ENCODE assay signal across 19 cellular contexts in genomic region chr17:79952915-79953314, GRCh38.
DNase-seq lines count a peak whose midpoint lies in the region; ATAC-seq and TF ChIP-seq lines count a peak whose summit lies in the region.
"Had no signal": no experiment of that assay in that cellular context is flagged by ENCODE, and none has a peak within 500 bp of the region (broad histone marks: within the 10 kb centered on the region; RNA-seq: fewer than 3 reads in every experiment).

No MANE protein-coding gene starts in this region.

- intact Hi-C loops in adrenal gland (cut with DNase I) (no loop called here), right lobe of liver (cut with DNase I) (no loop called here), sciatic nerve (cut with DNase I) (no loop called here)

- TF ChIP-seq EP300 in SK-N-SH (IDR thresholded peaks at IDR 0.05; ENCODE audit: borderline replicate concordance in 1 of 2, low read depth in 1 of 2, low read length in 1 of 2) = no peak

- ATAC-seq in SK-N-SH treated with all-trans-retinoic acid at 6 μM for 48 hours (no peak), right lobe of liver (no peak), sciatic nerve (no peak), GM19351 (IDR thresholded peaks at IDR 0.05; ENCODE audit: unreplicated experiment) (no peak), GM21528 (IDR thresholded peaks at IDR 0.05; ENCODE audit: low FRiP score, unreplicated experiment) (no peak)
- ATAC-seq: activated naive CD8-positive, alpha-beta T cell treated with anti-CD3 and anti-CD28 coated beads, Interleukin-2, amount 50 U/mL, for 24 hours; activated T-helper 17 cell treated with anti-CD3 and anti-CD28 coated beads, Interleukin-2, amount 50 U/mL, for 72 hours; naive thymus-derived CD8-positive, alpha-beta T cell had no signal

- 90% methylated on average over 7 of the region's 7 CpGs for WGBS in SK-N-SH (ENCODE audit: low lambda C conversion rate)
- WGBS in adrenal gland, 4 donors = 38 to 50% (median 43%) methylated on average over 7 of the region's 7 CpGs
- 76% methylated on average over 5 of the region's 7 CpGs for WGBS in right lobe of liver (ENCODE audit: insufficient coverage, low coverage, low lambda C conversion rate, missing lambda C conversion rate)

- POLR2A ChIA-PET in SK-N-SH (lab: Yijun Ruan, JAX) (no interaction called here), GM10248 (lab: Yijun Ruan, JAX) (no interaction called here)

- CTCF ChIA-PET in SK-N-SH (lab: Yijun Ruan, JAX) (interaction anchor here (1.5 kb wide), 1 partner anchor 145 kb away, joined by 3 read pairs; no protein-coding TSS in a partner anchor), GM10248 (lab: Yijun Ruan, JAX) (interaction anchor here (1.7 kb wide), 1 partner anchor 17 kb away, joined by 6 read pairs; no protein-coding TSS in a partner anchor)

- no peak for TF ChIP-seq RAD21 in SK-N-SH (IDR thresholded peaks at IDR 0.05; ENCODE audit: low read length)

- H3K9me2 ChIP-seq in SK-N-SH = no peaks in the 10 kb centered on the region

- peaks cover 17% of the 10 kb centered on the region for H4K20me1 ChIP-seq in SK-N-SH (ENCODE audit: insufficient read depth)

- no peak overlapping the region for H2AFZ ChIP-seq in SK-N-SH (ENCODE audit: low read depth)

- H3K79me2 ChIP-seq in SK-N-SH (ENCODE audit: insufficient read depth) = no peaks in the 10 kb centered on the region; the same call in 1 of the 2 replicates

- H3K27ac ChIP-seq in SK-N-SH (ENCODE audit: low read depth in 2 of 2, low read length in 1 of 2) = no peak overlapping the region
- no peak overlapping the region for H3K27ac ChIP-seq in adrenal gland
- no peak overlapping the region for H3K27ac ChIP-seq in right lobe of liver
- H3K27ac ChIP-seq: C4-2B, upper lobe of left lung had no signal

- no peak overlapping the region for H3K9ac ChIP-seq in SK-N-SH

- peak; percentile 21 for DNase-seq in SK-N-SH
- peak in 4 of 7 donors; percentile 20 to 52 (median 34) for DNase-seq in adrenal gland
- peak in 2 of 3 donors; percentile 5 to 10 for DNase-seq in right lobe of liver
- DNase-seq in sciatic nerve (ENCODE audit: low spot score) = peak; percentile 32
- DNase-seq in GM10248 (ENCODE audit: extremely low spot score) = no peak
- DNase-seq: 8988T; activated CD4-positive, alpha-beta T cell treated with anti-CD3 and anti-CD28 coated beads for 4 hours; activated naive CD8-positive, alpha-beta T cell treated with anti-CD3 and anti-CD28 coated beads, Interleukin-2, amount 50 U/mL, for 24 hours; DMS 273 treated with DMSO at 0.1 percent for 48 hours; naive thymus-derived CD8-positive, alpha-beta T cell; NCI-H1105 treated with DMSO at 0.1 percent for 48 hours; NCI-H524; RPMI8226 had no signal

- H3K27me3 ChIP-seq in SK-N-SH (ENCODE audit: insufficient read depth) (no peaks in the 10 kb centered on the region), adrenal gland (no peaks in the 10 kb centered on the region), right lobe of liver (no peaks in the 10 kb centered on the region)
- H3K27me3 ChIP-seq: upper lobe of left lung had no signal

- H3K4me2 ChIP-seq in SK-N-SH = no peak overlapping the region

- H3K36me3 ChIP-seq in SK-N-SH (replicated peaks in 1 of 2; ENCODE audit: control insufficient read depth in 1 of 2, insufficient read depth in 2 of 2, low read length in 1 of 2) (peaks cover 0 to 31% of the 10 kb centered on the region in 2 experiments), adrenal gland (replicated peaks in 1 of 2) (peaks cover 0 to 18% of the 10 kb centered on the region in 2 donors), right lobe of liver (peaks cover 0 to 9% (median 0%) of the 10 kb centered on the region in 4 donors)

- TF ChIP-seq CTCF in SK-N-SH (IDR thresholded peaks at IDR 0.05) (no peak), adrenal gland (IDR thresholded peaks at IDR 0.05) (no peak), right lobe of liver (IDR thresholded peaks at IDR 0.05) (no peak), GM10248 (IDR thresholded peaks at IDR 0.05; ENCODE audit: control extremely low read depth, extremely low read depth, low read depth, missing control alignments) (no peak)

- H3K4me3 ChIP-seq in SK-N-SH (ENCODE audit: low read depth in 2 of 2, low read length in 1 of 2) = no peak overlapping the region
- no peak overlapping the region for H3K4me3 ChIP-seq in adrenal gland
- no peak overlapping the region for H3K4me3 ChIP-seq in right lobe of liver

- H3F3A ChIP-seq in SK-N-SH (replicated peaks; ENCODE audit: insufficient read depth) = no peaks in the 10 kb centered on the region

- H3K4me1 ChIP-seq in SK-N-SH (ENCODE audit: control insufficient read depth in 1 of 2, insufficient read depth in 2 of 2, low read depth in 1 of 2, low read length in 1 of 2) (peaks cover 3% of the 10 kb centered on the region in 2 experiments; a peak in 2 of 4 replicates), adrenal gland (replicated peaks in 1 of 2) (peaks cover 8 to 17% of the 10 kb centered on the region in 2 donors), right lobe of liver (no peaks in the 10 kb centered on the region)

- TF ChIP-seq POLR2A in adrenal gland (IDR thresholded peaks at IDR 0.05) (no peak), right lobe of liver (IDR thresholded peaks at IDR 0.05) (no peak)

- H3K9me3 ChIP-seq in SK-N-SH = no peaks in the 10 kb centered on the region
- no peaks in the 10 kb centered on the region for H3K9me3 ChIP-seq in adrenal gland (replicated peaks in 1 of 3)
- H3K9me3 ChIP-seq in right lobe of liver = no peaks in the 10 kb centered on the region
- H3K9me3 ChIP-seq: upper lobe of left lung had no signal

TF ChIP-seq in SK-N-SH, 30 proteins besides CTCF, POLR2A, EP300 and RAD21 (continues in another document):
- TF ChIP-seq SIN3A (IDR thresholded peaks at IDR 0.05; ENCODE audit: borderline replicate concordance, low read depth, low read length) (no peak), POLR2AphosphoS5 (IDR thresholded peaks at IDR 0.05; ENCODE audit: low read depth, low read length) (no peak), MEF2A (IDR thresholded peaks at IDR 0.05; ENCODE audit: borderline replicate concordance, low read depth) (no peak), REST (IDR thresholded peaks at IDR 0.05; ENCODE audit: low read depth, low read length) (no peak)

TF ChIP-seq in SK-N-SH treated with all-trans-retinoic acid at 6 μM for 48 hours, 23 proteins besides CTCF, POLR2A, EP300 and RAD21:
- TF ChIP-seq RARB (CRISPR knock-in tag; IDR thresholded peaks at IDR 0.05) = no peak
- TF ChIP-seq ZFP3 (CRISPR knock-in tag; IDR thresholded peaks at IDR 0.05) = no peak
- TF ChIP-seq TSHZ2 (CRISPR knock-in tag; IDR thresholded peaks at IDR 0.05) = no peak
- no peak for TF ChIP-seq SNAI2 (CRISPR knock-in tag; IDR thresholded peaks at IDR 0.05)
- TF ChIP-seq TOX (CRISPR knock-in tag; IDR thresholded peaks at IDR 0.05; ENCODE audit: borderline replicate concordance) = no peak
- no peak for TF ChIP-seq OSR1 (CRISPR knock-in tag; IDR thresholded peaks at IDR 0.05)
- no peak for TF ChIP-seq ZNF8 (CRISPR knock-in tag; IDR thresholded peaks at IDR 0.05)
- TF ChIP-seq CSDC2 (CRISPR knock-in tag; IDR thresholded peaks at IDR 0.05) = no peak
- TF ChIP-seq ISL1 (CRISPR knock-in tag; IDR thresholded peaks at IDR 0.05) = no peak
- no peak for TF ChIP-seq ZFP30 (CRISPR knock-in tag; IDR thresholded peaks at IDR 0.05)
- no peak for TF ChIP-seq ARNTL (CRISPR knock-in tag; IDR thresholded peaks at IDR 0.05; ENCODE audit: borderline replicate concordance, low read depth)
- TF ChIP-seq ZNF70 (CRISPR knock-in tag; IDR thresholded peaks at IDR 0.05) = no peak
- no peak for TF ChIP-seq ESRRG (CRISPR knock-in tag; IDR thresholded peaks at IDR 0.05)
- no peak for TF ChIP-seq PPARA (CRISPR knock-in tag; IDR thresholded peaks at IDR 0.05; ENCODE audit: borderline replicate concordance)
- TF ChIP-seq CSRNP3 (CRISPR knock-in tag; IDR thresholded peaks at IDR 0.05) = no peak
